Comparison of ENCODE assay signal across 8 cellular contexts in the genomic region with DNA sequence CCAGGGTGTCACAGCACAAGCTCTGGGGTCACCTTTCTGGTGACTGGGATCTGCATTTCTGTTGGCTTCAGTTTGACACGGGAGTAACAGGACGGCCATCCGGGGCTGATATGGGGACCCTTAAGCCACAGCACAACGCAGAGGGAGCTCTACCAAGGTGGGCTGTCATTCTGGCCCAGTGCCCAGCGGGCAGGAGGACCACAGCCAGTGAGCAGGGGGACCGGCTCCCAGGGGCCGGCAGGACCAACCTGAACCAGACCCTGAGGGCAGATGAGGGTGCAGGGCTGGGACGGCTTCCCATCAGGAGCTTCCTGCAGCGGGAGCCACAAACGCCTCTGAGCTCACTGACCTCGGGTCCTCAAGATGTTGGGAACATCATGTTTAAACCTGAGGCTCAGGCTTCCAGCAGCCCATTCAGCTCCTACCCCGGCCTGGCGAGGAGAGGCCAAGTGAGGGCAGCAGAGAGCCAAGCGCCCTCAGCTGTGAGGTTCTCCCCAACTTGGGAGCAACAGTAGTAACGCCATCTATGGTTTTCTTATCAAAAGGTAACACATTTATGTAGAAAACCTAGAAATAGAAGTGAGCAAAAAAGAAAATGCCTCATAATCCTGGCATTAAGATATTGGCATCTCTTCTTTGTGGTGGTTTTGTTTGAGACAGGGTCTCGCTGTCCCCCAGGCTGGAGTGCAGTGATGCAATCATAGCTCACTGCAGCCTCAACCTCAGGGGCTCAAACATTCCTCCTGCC. TPM values are rescaled to one million over a fixed set of nuclear protein-coding genes. Genes with fewer than 3 reads are reported as not detected.
DNase-seq lines count a peak whose midpoint lies in the region; ATAC-seq, FAIRE-seq and TF ChIP-seq lines count a peak whose summit lies in the region.

No MANE protein-coding gene starts in this region.

- H3K36me3 ChIP-seq in pancreas, result no peaks in the 10 kb centered on the region

- FAIRE-seq in pancreas (lab: Jason Lieb, UNC), result no peak

- WGBS in pancreas, 2 donors, result 35 to 41% methylated on average over 16 of the region's 16 CpGs

- no peaks in the 10 kb centered on the region for H3K27me3 ChIP-seq in pancreas

- DNase-seq in SIG-M5 treated with dmso at 0.1 percent for 504 hours (lab: John Stamatoyannopoulos, UW; ENCODE audit: unreplicated experiment) (peak; percentile 46), SIG-M5 (lab: John Stamatoyannopoulos, UW) (no peak), NCI-H226 (peak; percentile 38), fibroblast of mammary gland (ENCODE audit: low read depth) (peak; percentile 38), pancreas (peak in 3 of 6 donors; percentile 48 to 76 (median 73)), NCI-H1417 treated with DMSO at 0.1 percent for 48 hours (lab: John Stamatoyannopoulos, UW) (no peak)
- DNase-seq in activated CD8-positive, alpha-beta memory T cell treated with anti-CD3 and anti-CD28 coated beads, Interleukin-2, amount 50 U/mL, for 48 hours, result peak; percentile 80

- peak in 3 of 4 donors; percentile 81 to 86 (median 81) for ATAC-seq in pancreas
- ATAC-seq in HG03025 (IDR thresholded peaks at IDR 0.05; ENCODE audit: low FRiP score, unreplicated experiment), result no peak

- TF ChIP-seq CTCF in fibroblast of mammary gland (conservative IDR thresholded peaks at IDR 0.05; ENCODE audit: control insufficient read depth, insufficient read depth, low read depth, low read length) (peak; percentile 64), pancreas (IDR thresholded peaks at IDR 0.05) (peak in 3 of 4 donors; percentile 41 to 51 (median 43))

- intact Hi-C loops in pancreas (cut with DNase I), result no loop called here

- no peaks in the 10 kb centered on the region for H3K4me1 ChIP-seq in pancreas

- H3K4me3 ChIP-seq in fibroblast of mammary gland (ENCODE audit: control insufficient read depth, low read depth, low read length) (no peak overlapping the region), pancreas (no peak overlapping the region)

- H3K9me3 ChIP-seq in pancreas, result no peaks in the 10 kb centered on the region

- H3K27ac ChIP-seq in pancreas, result no peak overlapping the region

RNA-seq across cellular contexts. Expression of gene TMEM201, which starts 26.8 kb away (rescaled TPM):
- 1 to 10 TPM; 2.9 to 7.0 (median 5.6) TPM for total RNA-seq in pancreas
- polyA plus RNA-seq in pancreas, result 1 to 10 TPM; 6.7 to 7.2 TPM

RNA-seq across cellular contexts. Expression of gene PIK3CD, which starts 36.0 kb away (rescaled TPM):
- total RNA-seq in pancreas, result 10 to 100 TPM in 1 of 6 donors, 1 to 10 TPM in 5; 1.9 to 10.6 (median 2.2) TPM
- polyA plus RNA-seq in pancreas, result 1 to 10 TPM; 2.4 to 3.8 TPM

Comparison
In these comparisons a context has a peak if more than half of its experiments do, and no peak if none do; other contexts are left out.
1. DNase-seq: peak in SIG-M5 treated with dmso at 0.1 percent for 504 hours (single experiment), NCI-H226 (single experiment), activated CD8-positive, alpha-beta memory T cell treated with anti-CD3 and anti-CD28 coated beads, Interleukin-2, amount 50 U/mL, for 48 hours (single experiment) and fibroblast of mammary gland (single experiment); none in SIG-M5 (single experiment) and NCI-H1417 treated with DMSO at 0.1 percent for 48 hours (single experiment).